Comparison of ENCODE assay signal across 8 cellular contexts in the genomic region with DNA sequence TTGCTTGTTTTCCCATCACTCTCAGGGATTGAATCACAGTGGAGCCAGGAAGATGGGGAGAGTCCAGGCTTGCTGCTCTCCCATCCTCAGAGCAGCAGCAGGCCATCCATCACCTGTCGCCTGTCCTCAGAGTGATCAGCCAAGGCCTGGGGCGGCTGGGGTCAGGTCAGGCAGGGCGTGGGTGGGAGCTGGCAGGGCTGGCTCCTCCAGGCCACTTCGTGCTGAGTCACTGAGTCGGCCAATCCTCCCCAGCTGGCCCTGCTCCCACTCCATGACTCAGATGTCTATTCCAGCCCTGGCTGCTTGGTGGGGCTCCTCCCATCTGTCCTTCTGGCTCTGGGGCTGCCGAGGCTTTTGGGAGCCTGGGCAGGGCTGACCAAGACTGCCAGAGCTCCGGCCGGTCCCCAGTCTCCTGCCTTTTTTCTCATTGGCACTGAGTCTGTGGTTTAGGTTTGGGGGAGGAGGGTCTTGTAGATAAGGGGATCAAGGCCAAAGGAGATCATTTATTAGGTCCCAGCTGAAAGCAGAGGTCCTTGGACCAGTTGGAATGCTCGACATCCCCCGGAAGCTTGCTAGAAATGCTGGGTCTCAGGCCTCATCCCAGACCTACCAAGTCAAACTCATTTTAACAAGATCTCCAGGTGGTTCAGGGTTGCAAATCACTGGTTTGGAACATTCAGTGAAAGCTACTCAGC.
A peak's percentile ranks its signal among the peaks of the same experiment; 100 is the strongest.
DNase-seq lines count a peak whose midpoint lies in the region; ATAC-seq and TF ChIP-seq lines count a peak whose summit lies in the region.

No MANE protein-coding gene starts in this region.

- no peak for ATAC-seq in GM21717 (IDR thresholded peaks at IDR 0.05; ENCODE audit: unreplicated experiment)
- no peak for ATAC-seq in activated CD4-positive, CD25-positive, alpha-beta regulatory T cell treated with anti-CD3 and anti-CD28 coated beads, Interleukin-2, amount 50 U/mL, for 24 hours

- DNase-seq in GM04504 (ENCODE audit: low read depth) (peak; percentile 97), dedifferentiated amniotic fluid mesenchymal stem cell (ENCODE audit: extremely low spot score) (peak; percentile 98), lower leg skin (ENCODE audit: low spot score in 2 of 2) (peak; percentile 92 to 98), superior temporal gyrus (ENCODE audit: extremely low spot score) (peak; percentile 69)
- no peak for DNase-seq in central memory CD4-positive, alpha-beta T cell

- H3K79me2 ChIP-seq in OCI-LY1 (ENCODE audit: insufficient read depth, low read length) = no peaks in the 10 kb centered on the region

- H3K9ac ChIP-seq in OCI-LY1 (ENCODE audit: low read length) = peak overlapping the region; percentile 36

- H3K4me2 ChIP-seq in OCI-LY1 (ENCODE audit: low read length) = peak overlapping the region; percentile 47

- H2AFZ ChIP-seq in OCI-LY1 (ENCODE audit: low read length) = no peak overlapping the region

- intact Hi-C loops in lower leg skin (cut with DNase I; ENCODE audit: low total_unique reads) = no loop called here

- H3K27ac ChIP-seq in OCI-LY1 (ENCODE audit: low read depth, low read length, poor library complexity, severe bottlenecking) = peak overlapping the region; percentile 89

- H3K36me3 ChIP-seq in OCI-LY1 (ENCODE audit: insufficient read depth, low read length) = peaks cover 49% of the 10 kb centered on the region

- no peaks in the 10 kb centered on the region for H4K20me1 ChIP-seq in OCI-LY1 (ENCODE audit: insufficient read depth, low read length)

- WGBS in lower leg skin, 2 donors = 8 to 9% methylated on average over 7 to 9 of the region's 10 CpGs

- no peaks in the 10 kb centered on the region for H3F3A ChIP-seq in OCI-LY1 (ENCODE audit: insufficient read depth, low read length)

- H3K9me3 ChIP-seq in OCI-LY1 (ENCODE audit: low read length) = no peaks in the 10 kb centered on the region

- H3K27me3 ChIP-seq in OCI-LY1 (ENCODE audit: insufficient read depth, low read length) = no peaks in the 10 kb centered on the region

- no peak overlapping the region for H3K4me3 ChIP-seq in OCI-LY1 (ENCODE audit: low read depth, low read length, poor library complexity, severe bottlenecking)
- no peak overlapping the region for H3K4me3 ChIP-seq in lower leg skin (ENCODE audit: low read depth, poor library complexity, severe bottlenecking)

- peaks cover 60% of the 10 kb centered on the region for H3K4me1 ChIP-seq in OCI-LY1 (ENCODE audit: insufficient read depth, low read length, severe bottlenecking)

- no peak for TF ChIP-seq POLR2A in lower leg skin (IDR thresholded peaks at IDR 0.05)

- no peaks in the 10 kb centered on the region for H3K9me2 ChIP-seq in OCI-LY1 (ENCODE audit: low read depth, low read length)

- TF ChIP-seq CTCF in OCI-LY1 (IDR thresholded peaks at IDR 0.05; ENCODE audit: low read length) (no peak), lower leg skin (IDR thresholded peaks at IDR 0.05) (no peak)
